Comparison of ENCODE assay signal across 1 cellular context in the genomic region with DNA sequence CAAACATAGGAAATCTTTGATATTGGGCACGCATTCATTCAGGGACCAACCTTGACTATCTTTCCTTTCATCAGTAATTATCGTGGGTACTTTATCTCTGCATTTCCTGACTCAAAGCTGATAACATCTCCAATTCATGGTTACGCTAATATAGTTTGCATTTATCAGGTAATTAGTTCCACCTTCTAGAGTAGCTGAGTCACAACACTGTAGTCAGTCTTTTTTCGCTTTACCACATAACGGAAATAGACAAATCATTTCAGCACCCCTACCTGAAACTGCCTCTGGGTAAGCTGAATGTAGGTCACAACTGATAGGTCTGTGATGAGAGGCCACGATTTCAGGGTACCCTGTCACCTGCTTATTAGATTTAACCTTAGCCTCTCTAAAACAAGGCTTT.
TF ChIP-seq lines count a peak whose summit lies in the region.

No MANE protein-coding gene starts in this region.

TF ChIP-seq in SK-N-SH, 30 proteins besides CTCF, POLR2A, EP300 and RAD21 (continued from another document):
- TF ChIP-seq, protein P1, sequence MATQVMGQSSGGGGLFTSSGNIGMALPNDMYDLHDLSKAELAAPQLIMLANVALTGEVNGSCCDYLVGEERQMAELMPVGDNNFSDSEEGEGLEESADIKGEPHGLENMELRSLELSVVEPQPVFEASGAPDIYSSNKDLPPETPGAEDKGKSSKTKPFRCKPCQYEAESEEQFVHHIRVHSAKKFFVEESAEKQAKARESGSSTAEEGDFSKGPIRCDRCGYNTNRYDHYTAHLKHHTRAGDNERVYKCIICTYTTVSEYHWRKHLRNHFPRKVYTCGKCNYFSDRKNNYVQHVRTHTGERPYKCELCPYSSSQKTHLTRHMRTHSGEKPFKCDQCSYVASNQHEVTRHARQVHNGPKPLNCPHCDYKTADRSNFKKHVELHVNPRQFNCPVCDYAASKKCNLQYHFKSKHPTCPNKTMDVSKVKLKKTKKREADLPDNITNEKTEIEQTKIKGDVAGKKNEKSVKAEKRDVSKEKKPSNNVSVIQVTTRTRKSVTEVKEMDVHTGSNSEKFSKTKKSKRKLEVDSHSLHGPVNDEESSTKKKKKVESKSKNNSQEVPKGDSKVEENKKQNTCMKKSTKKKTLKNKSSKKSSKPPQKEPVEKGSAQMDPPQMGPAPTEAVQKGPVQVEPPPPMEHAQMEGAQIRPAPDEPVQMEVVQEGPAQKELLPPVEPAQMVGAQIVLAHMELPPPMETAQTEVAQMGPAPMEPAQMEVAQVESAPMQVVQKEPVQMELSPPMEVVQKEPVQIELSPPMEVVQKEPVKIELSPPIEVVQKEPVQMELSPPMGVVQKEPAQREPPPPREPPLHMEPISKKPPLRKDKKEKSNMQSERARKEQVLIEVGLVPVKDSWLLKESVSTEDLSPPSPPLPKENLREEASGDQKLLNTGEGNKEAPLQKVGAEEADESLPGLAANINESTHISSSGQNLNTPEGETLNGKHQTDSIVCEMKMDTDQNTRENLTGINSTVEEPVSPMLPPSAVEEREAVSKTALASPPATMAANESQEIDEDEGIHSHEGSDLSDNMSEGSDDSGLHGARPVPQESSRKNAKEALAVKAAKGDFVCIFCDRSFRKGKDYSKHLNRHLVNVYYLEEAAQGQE (IDR thresholded peaks at IDR 0.05; ENCODE audit: low read depth, low read length): no peak
- no peak for TF ChIP-seq CHD2 (IDR thresholded peaks at IDR 0.05; ENCODE audit: low read length, partially characterized antibody)
- TF ChIP-seq, protein P2, sequence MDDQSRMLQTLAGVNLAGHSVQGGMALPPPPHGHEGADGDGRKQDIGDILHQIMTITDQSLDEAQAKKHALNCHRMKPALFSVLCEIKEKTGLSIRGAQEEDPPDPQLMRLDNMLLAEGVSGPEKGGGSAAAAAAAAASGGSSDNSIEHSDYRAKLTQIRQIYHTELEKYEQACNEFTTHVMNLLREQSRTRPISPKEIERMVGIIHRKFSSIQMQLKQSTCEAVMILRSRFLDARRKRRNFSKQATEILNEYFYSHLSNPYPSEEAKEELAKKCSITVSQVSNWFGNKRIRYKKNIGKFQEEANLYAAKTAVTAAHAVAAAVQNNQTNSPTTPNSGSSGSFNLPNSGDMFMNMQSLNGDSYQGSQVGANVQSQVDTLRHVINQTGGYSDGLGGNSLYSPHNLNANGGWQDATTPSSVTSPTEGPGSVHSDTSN (IDR thresholded peaks at IDR 0.05): peak; percentile 35
- no peak for TF ChIP-seq TAF1 (IDR thresholded peaks at IDR 0.05; ENCODE audit: borderline replicate concordance, low read depth, low read length)
- TF ChIP-seq JUND (IDR thresholded peaks at IDR 0.05): peak; percentile 48
- TF ChIP-seq, protein P3, sequence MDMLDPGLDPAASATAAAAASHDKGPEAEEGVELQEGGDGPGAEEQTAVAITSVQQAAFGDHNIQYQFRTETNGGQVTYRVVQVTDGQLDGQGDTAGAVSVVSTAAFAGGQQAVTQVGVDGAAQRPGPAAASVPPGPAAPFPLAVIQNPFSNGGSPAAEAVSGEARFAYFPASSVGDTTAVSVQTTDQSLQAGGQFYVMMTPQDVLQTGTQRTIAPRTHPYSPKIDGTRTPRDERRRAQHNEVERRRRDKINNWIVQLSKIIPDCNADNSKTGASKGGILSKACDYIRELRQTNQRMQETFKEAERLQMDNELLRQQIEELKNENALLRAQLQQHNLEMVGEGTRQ (IDR thresholded peaks at IDR 0.05; ENCODE audit: borderline replicate concordance, low read depth, low read length): no peak
- no peak for TF ChIP-seq ELF1 (IDR thresholded peaks at IDR 0.05)
- TF ChIP-seq, protein P4, sequence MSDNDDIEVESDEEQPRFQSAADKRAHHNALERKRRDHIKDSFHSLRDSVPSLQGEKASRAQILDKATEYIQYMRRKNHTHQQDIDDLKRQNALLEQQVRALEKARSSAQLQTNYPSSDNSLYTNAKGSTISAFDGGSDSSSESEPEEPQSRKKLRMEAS (IDR thresholded peaks at IDR 0.05; ENCODE audit: low read depth): no peak
- no peak for TF ChIP-seq SIN3A (IDR thresholded peaks at IDR 0.05; ENCODE audit: borderline replicate concordance, low read depth, low read length)
- no peak for TF ChIP-seq RXRA (IDR thresholded peaks at IDR 0.05; ENCODE audit: borderline replicate concordance, low read depth)
- TF ChIP-seq FOXM1 (IDR thresholded peaks at IDR 0.05; ENCODE audit: low read depth): no peak
- TF ChIP-seq YY1 (IDR thresholded peaks at IDR 0.05; ENCODE audit: low read depth): no peak
- peak; percentile 18; the same call in 1 of the 2 replicates for TF ChIP-seq POLR2AphosphoS5 (IDR thresholded peaks at IDR 0.05; ENCODE audit: low read depth, low read length)
- TF ChIP-seq NFIC (IDR thresholded peaks at IDR 0.05; ENCODE audit: borderline replicate concordance): no peak
- TF ChIP-seq GATA2 (CRISPR knock-in tag; IDR thresholded peaks at IDR 0.05): peak; percentile 38; the same call in 1 of the 2 replicates
